ENCODE assay signal across 15 cellular contexts in genomic region chr16:81520151-81520470, GRCh38.
DNase-seq lines count a peak whose midpoint lies in the region; ATAC-seq, FAIRE-seq and TF ChIP-seq lines count a peak whose summit lies in the region.
"Had no signal": no experiment of that assay in that cellular context is flagged by ENCODE, and none has a peak within 500 bp of the region (broad histone marks: within the 10 kb centered on the region; RNA-seq: fewer than 3 reads in every experiment).

No MANE protein-coding gene starts in this region.

- FAIRE-seq in K562 (lab: Jason Lieb, UNC): no peak
- FAIRE-seq: A204.1 had no signal

- H3K9me3 Mint-ChIP-seq in T-helper 1 cell treated with Interleukin-12 subunit alpha and Interleukin-12 subunit beta and Interleukin-4 antibody, amounts not matched to agents 30 μg/mL and 1 μg/mL, for 36 hours: no peaks in the 10 kb centered on the region
- no peaks in the 10 kb centered on the region for H3K9me3 Mint-ChIP-seq in HFFc6

- TF ChIP-seq EP300 in K562 (IDR thresholded peaks at IDR 0.05; ENCODE audit: low read length): no peak

- TF ChIP-seq POLR2A in NB4 (IDR thresholded peaks at IDR 0.05; ENCODE audit: extremely low read depth, insufficient read length) (no peak), K562 (conservative IDR thresholded peaks at IDR 0.05) (no peak)

- H3K4ac ChIP-seq in trophoblast cell (ENCODE audit: low read depth, low read length): peak overlapping the region; percentile 13

- H4K8ac ChIP-seq in trophoblast cell (ENCODE audit: low read depth, low read length): no peak overlapping the region

- TF ChIP-seq CTCF in NB4 (IDR thresholded peaks at IDR 0.05; ENCODE audit: low read depth, low read length): no peak
- no peak for TF ChIP-seq CTCF in K562 (IDR thresholded peaks at IDR 0.05 in 2 of 3, conservative IDR thresholded peaks at IDR 0.05 in 1 of 3; ENCODE audit: insufficient read depth in 2 of 3, low read depth in 1 of 3, low read length in 3 of 3)
- no peak for TF ChIP-seq CTCF in HFFc6 (IDR thresholded peaks at IDR 0.05)

- H3K79me2 ChIP-seq in K562 (ENCODE audit: control insufficient read depth, insufficient read depth, low read length) (peaks cover 73% of the 10 kb centered on the region), trophoblast cell (ENCODE audit: control insufficient read depth, insufficient read depth, low read length, poor library complexity) (peaks cover 15% of the 10 kb centered on the region)

- no peak for ATAC-seq in K562
- ATAC-seq in GM21619 (IDR thresholded peaks at IDR 0.05; ENCODE audit: unreplicated experiment): no peak

- H3K27ac ChIP-seq in K562 (ENCODE audit: extremely low read depth, low read depth, low read length) (no peak overlapping the region), trophoblast cell (ENCODE audit: low read depth, low read length) (no peak overlapping the region)
- H3K27ac ChIP-seq: vagina had no signal

- intact Hi-C loops in K562 (cut with micrococcal nuclease): no loop called here

- peaks cover 23% of the 10 kb centered on the region for H3K79me1 ChIP-seq in trophoblast cell (ENCODE audit: low read length)

- H3K36me3 ChIP-seq in K562 (ENCODE audit: control insufficient read depth, insufficient read depth, low read length) (peaks cover 37% of the 10 kb centered on the region; the same call in 2 of the 3 replicates), trophoblast cell (ENCODE audit: control insufficient read depth in 1 of 2, insufficient read depth in 2 of 2, low read length in 2 of 2) (peaks cover 9 to 16% of the 10 kb centered on the region in 2 experiments)
- H3K36me3 ChIP-seq: vagina had no signal

- no peaks in the 10 kb centered on the region for H3K27me3 ChIP-seq in K562 (ENCODE audit: control insufficient read depth in 2 of 2, insufficient read depth in 2 of 2, low read length in 2 of 2)
- no peaks in the 10 kb centered on the region for H3K27me3 ChIP-seq in trophoblast cell (ENCODE audit: insufficient read depth, low read length)
- H3K27me3 ChIP-seq: heart right ventricle, vagina had no signal

- DNase-seq in T-helper 1 cell (no peak), NB4 (ENCODE audit: low read depth) (peak; percentile 66), K562 (ENCODE audit: extremely low read depth in 1 of 4, low spot score in 3 of 4) (no peak), trophoblast cell (no peak), HFFc6 (no peak), mucosa of gallbladder (ENCODE audit: low spot score) (no peak)
- DNase-seq: activated CD4-positive, CD25-positive, alpha-beta regulatory T cell; activated T-cell treated with anti-CD3 and anti-CD28 coated beads, Interleukin-2, amount 50 U/mL, for 1 hour; COR-L47; heart right ventricle had no signal

- H2AK5ac ChIP-seq in trophoblast cell (ENCODE audit: low read length): no peak overlapping the region

- 91% methylated on average over 4 of the region's 4 CpGs for WGBS in K562 (ENCODE audit: insufficient coverage, low coverage, missing lambda C conversion rate)
- no CpG with 5 or more reads among the region's 4 CpGs for WGBS in trophoblast cell (ENCODE audit: extremely low coverage, insufficient coverage, insufficient read length)

- H3K4me1 ChIP-seq in K562 (replicated peaks in 1 of 2; ENCODE audit: control insufficient read depth in 2 of 2, insufficient read depth in 2 of 2, low read length in 2 of 2): peaks cover 16 to 27% of the 10 kb centered on the region in 2 experiments; a peak in 4 of 5 replicates
- H3K4me1 ChIP-seq in trophoblast cell (ENCODE audit: control insufficient read depth in 1 of 2, insufficient read depth in 2 of 2, low read length in 2 of 2): peaks cover 27 to 42% of the 10 kb centered on the region in 2 experiments

- peaks cover 21% of the 10 kb centered on the region for H3K36me3 Mint-ChIP-seq in T-helper 1 cell treated with Interleukin-12 subunit alpha and Interleukin-12 subunit beta and Interleukin-4 antibody, amounts not matched to agents 30 μg/mL and 1 μg/mL, for 36 hours (ENCODE audit: low read depth)
- peaks cover 21% of the 10 kb centered on the region for H3K36me3 Mint-ChIP-seq in HFFc6 (ENCODE audit: low read depth)

- no TSS peak for BruUV-seq in K562 (replicated peaks; lab: Mats Ljungman, UMichigan)

- H3K14ac ChIP-seq in trophoblast cell (ENCODE audit: low read length): no peak overlapping the region

- H3K9me3 ChIP-seq in K562 (replicated peaks; ENCODE audit: control insufficient read depth, insufficient read depth, low read depth, low read length) (no peaks in the 10 kb centered on the region), trophoblast cell (ENCODE audit: insufficient read depth, low read depth, low read length) (peaks cover 3% of the 10 kb centered on the region)
- H3K9me3 ChIP-seq: heart right ventricle, vagina had no signal

- no peak overlapping the region for H3K23ac ChIP-seq in trophoblast cell (ENCODE audit: low read length)

- H3K4me2 ChIP-seq in K562 (ENCODE audit: insufficient read depth, low read length) (no peak overlapping the region), trophoblast cell (ENCODE audit: low read length) (no peak overlapping the region)

- H3K18ac ChIP-seq in trophoblast cell (ENCODE audit: low read length): no peak overlapping the region

- H4K91ac ChIP-seq in trophoblast cell (ENCODE audit: low read depth, low read length): no peak overlapping the region

- peaks cover 48% of the 10 kb centered on the region for H3K4me1 Mint-ChIP-seq in T-helper 1 cell treated with Interleukin-12 subunit alpha and Interleukin-12 subunit beta and Interleukin-4 antibody, amounts not matched to agents 30 μg/mL and 1 μg/mL, for 36 hours (ENCODE audit: low read depth)
- H3K4me1 Mint-ChIP-seq in HFFc6 (ENCODE audit: low read depth): peaks cover 71% of the 10 kb centered on the region

- no peak for TF ChIP-seq RAD21 in K562 (CRISPR knock-in tag; conservative IDR thresholded peaks at IDR 0.05 in 1 of 2, IDR thresholded peaks at IDR 0.05 in 1 of 2)

- H2BK12ac ChIP-seq in trophoblast cell (ENCODE audit: low read length): no peak overlapping the region

- H2AFZ ChIP-seq in K562 (ENCODE audit: low read depth, low read length) (no peak overlapping the region), trophoblast cell (ENCODE audit: insufficient read depth, low read length, poor library complexity) (no peak overlapping the region)

- CTCF ChIA-PET in K562 (lab: Yijun Ruan, JAX; ENCODE audit: low intra/inter-chr PET ratio): no interaction called here

- peak overlapping the region in 1 of 2 experiments; percentile 37; a peak in 1 of 4 replicates for H3K9ac ChIP-seq in K562 (ENCODE audit: insufficient read depth in 1 of 2, low read depth in 2 of 2, low read length in 2 of 2)
- no peak overlapping the region for H3K9ac ChIP-seq in trophoblast cell (ENCODE audit: low read length)

- H3K4me3 ChIP-seq in NB4 (ENCODE audit: low read depth, low read length): no peak overlapping the region
- H3K4me3 ChIP-seq in K562: no peak overlapping the region
- no peak overlapping the region for H3K4me3 ChIP-seq in trophoblast cell (ENCODE audit: low read depth, low read length)
- H3K4me3 ChIP-seq: coronary artery, heart right ventricle, vagina had no signal

- peak overlapping the region; percentile 91 for H3K27ac Mint-ChIP-seq in T-helper 1 cell treated with Interleukin-12 subunit alpha and Interleukin-12 subunit beta and Interleukin-4 antibody, amounts not matched to agents 30 μg/mL and 1 μg/mL, for 36 hours
- H3K27ac Mint-ChIP-seq in HFFc6: no peak overlapping the region

- H2BK120ac ChIP-seq in trophoblast cell (ENCODE audit: insufficient read depth, low read length, poor library complexity): no peak overlapping the region

- no peak overlapping the region for H2BK5ac ChIP-seq in trophoblast cell (ENCODE audit: low read depth, low read length, poor library complexity)

- peaks cover 17% of the 10 kb centered on the region; the same call in 1 of the 2 replicates for H4K20me1 ChIP-seq in K562 (replicated peaks; ENCODE audit: control insufficient read depth, insufficient read depth, low read length)

- H3K9me1 ChIP-seq in K562 (ENCODE audit: control insufficient read depth, insufficient read depth, low read length): peaks cover 8% of the 10 kb centered on the region

- POLR2A ChIA-PET in K562 (lab: Yijun Ruan, JAX): interaction anchor here (0.7 kb wide), 1 partner anchor 79 kb away, joined by 3 read pairs; no protein-coding TSS in a partner anchor

- H3K4me3 Mint-ChIP-seq in T-helper 1 cell treated with Interleukin-12 subunit alpha and Interleukin-12 subunit beta and Interleukin-4 antibody, amounts not matched to agents 30 μg/mL and 1 μg/mL, for 36 hours: peak overlapping the region; percentile 60
- H3K4me3 Mint-ChIP-seq in HFFc6: no peak overlapping the region

- in situ Hi-C loops in K562 (cut with MboI): no loop called here

- H3K27me3 Mint-ChIP-seq in T-helper 1 cell treated with Interleukin-12 subunit alpha and Interleukin-12 subunit beta and Interleukin-4 antibody, amounts not matched to agents 30 μg/mL and 1 μg/mL, for 36 hours (ENCODE audit: low read depth): no peaks in the 10 kb centered on the region
- H3K27me3 Mint-ChIP-seq in HFFc6 (ENCODE audit: insufficient read depth): no peaks in the 10 kb centered on the region

- H4K12ac ChIP-seq in trophoblast cell (ENCODE audit: low read depth, low read length): no peak overlapping the region

TF ChIP-seq in K562, 482 proteins besides CTCF, POLR2A, EP300 and RAD21 (continues in another document):
- 0 out of 2 replicates have a peak, but pooled peaks have one; percentile 10 for TF ChIP-seq ZBTB33 (CRISPR knock-in tag; IDR thresholded peaks at IDR 0.05)
